Comparison of ENCODE assay signal across 21 cellular contexts in the genomic region with DNA sequence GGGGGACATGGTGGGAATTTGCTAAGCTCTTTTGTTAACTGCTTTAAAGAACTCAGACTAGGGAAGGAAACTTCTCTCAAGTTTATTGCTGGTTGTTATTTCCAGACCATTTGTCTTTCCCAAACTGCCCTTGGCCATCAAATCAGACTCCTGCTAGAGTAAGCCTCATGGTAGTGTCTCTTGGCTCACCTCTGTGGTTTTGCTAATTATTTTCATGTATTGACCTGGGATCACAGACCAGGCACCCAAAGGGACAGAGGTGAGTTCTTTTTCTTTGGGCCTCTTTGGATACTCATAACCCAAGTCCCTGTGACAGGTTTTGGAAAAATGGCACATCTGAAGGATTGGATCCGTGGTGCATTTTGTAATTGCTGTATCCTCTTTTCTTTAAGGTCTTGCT. TPM values are rescaled to one million over a fixed set of nuclear protein-coding genes. Genes with fewer than 3 reads are reported as not detected.
DNase-seq lines count a peak whose midpoint lies in the region; ATAC-seq, FAIRE-seq and TF ChIP-seq lines count a peak whose summit lies in the region.
"Had no signal": no experiment of that assay in that cellular context is flagged by ENCODE, and none has a peak within 500 bp of the region (broad histone marks: within the 10 kb centered on the region; RNA-seq: fewer than 3 reads in every experiment).

No MANE protein-coding gene starts in this region.

- no peak for TF ChIP-seq EP300 in GM12878 (IDR thresholded peaks at IDR 0.05; ENCODE audit: borderline replicate concordance in 1 of 2, control insufficient read depth in 1 of 2, low read depth in 2 of 2, low read length in 2 of 2)
- TF ChIP-seq EP300 in suprapubic skin (IDR thresholded peaks at IDR 0.05) = no peak

- H3K9ac ChIP-seq in HCT116 (ENCODE audit: low read length) = no peak overlapping the region
- no peak overlapping the region for H3K9ac ChIP-seq in GM12878 (ENCODE audit: control insufficient read depth, insufficient read depth, low read length)

- no peaks in the 10 kb centered on the region for H3K9me3 ChIP-seq in HCT116 (ENCODE audit: control insufficient read depth in 1 of 2, insufficient read depth in 1 of 2, low read depth in 1 of 2, low read length in 2 of 2)
- H3K9me3 ChIP-seq in GM12878 (replicated peaks; ENCODE audit: control insufficient read depth, insufficient read depth, low read length) = no peaks in the 10 kb centered on the region; the same call in 2 of the 3 replicates
- no peaks in the 10 kb centered on the region for H3K9me3 ChIP-seq in suprapubic skin
- H3K9me3 ChIP-seq: BE2C, Peyer's patch, SJCRH30 had no signal

- intact Hi-C loops in HCT116 (cut with micrococcal nuclease) (no loop called here), GM12878 (cut with micrococcal nuclease; ENCODE audit: unreplicated experiment) (no loop called here)

- no peak for TF ChIP-seq CTCF in HCT116 (IDR thresholded peaks at IDR 0.05 in 2 of 3, conservative IDR thresholded peaks at IDR 0.05 in 1 of 3; ENCODE audit: borderline replicate concordance in 1 of 3, insufficient read depth in 1 of 3, low read depth in 2 of 3, low read length in 2 of 3)
- no peak for TF ChIP-seq CTCF in GM12878 (IDR thresholded peaks at IDR 0.05 in 2 of 3, conservative IDR thresholded peaks at IDR 0.05 in 1 of 3; ENCODE audit: control insufficient read depth in 2 of 3, extremely low read depth in 1 of 3, insufficient read depth in 1 of 3, low read depth in 3 of 3, low read length in 3 of 3)
- TF ChIP-seq CTCF in suprapubic skin (IDR thresholded peaks at IDR 0.05) = no peak

- no peaks in the 10 kb centered on the region for H3K27me3 ChIP-seq in HCT116 (ENCODE audit: insufficient read depth, low read length)
- H3K27me3 ChIP-seq in GM12878 (replicated peaks in 1 of 2; ENCODE audit: control insufficient read depth in 2 of 2, insufficient read depth in 2 of 2, low read length in 1 of 2) = no peaks in the 10 kb centered on the region
- H3K27me3 ChIP-seq in suprapubic skin = no peaks in the 10 kb centered on the region
- H3K27me3 ChIP-seq: BE2C, Peyer's patch, SJCRH30 had no signal

- ATAC-seq in HCT116 (no peak), GM12878 (no peak), left lobe of liver (peak; percentile 88), GM18505 (IDR thresholded peaks at IDR 0.05; ENCODE audit: unreplicated experiment) (no peak), GM21619 (IDR thresholded peaks at IDR 0.05; ENCODE audit: unreplicated experiment) (no peak)

- TF ChIP-seq RAD21 in HCT116 (IDR thresholded peaks at IDR 0.05; ENCODE audit: low read depth) (no peak), GM12878 (IDR thresholded peaks at IDR 0.05; ENCODE audit: insufficient read depth, low read depth, low read length) (no peak)

- H3K36me3 ChIP-seq in HCT116 (ENCODE audit: control insufficient read depth in 1 of 2, insufficient read depth in 2 of 2, low read length in 2 of 2) (no peaks in the 10 kb centered on the region), GM12878 (ENCODE audit: control insufficient read depth in 2 of 2, insufficient read depth in 2 of 2, low read length in 1 of 2) (peaks cover 13 to 37% of the 10 kb centered on the region in 2 experiments), suprapubic skin (no peaks in the 10 kb centered on the region)
- H3K36me3 ChIP-seq: BE2C, Peyer's patch, SJCRH30 had no signal

- SMC1A ChIA-PET in GM12878 (lab: Charles Lee; ENCODE audit: uncharacterized antibody, unreplicated experiment) = interaction anchor here (1.1 kb wide), 1 partner anchor 39 kb away, joined by 3 read pairs; no protein-coding TSS in a partner anchor

- no peak overlapping the region for H3K4me3 ChIP-seq in HCT116 (replicated peaks in 1 of 2; ENCODE audit: low read depth in 1 of 2, low read length in 2 of 2)
- no peak overlapping the region for H3K4me3 ChIP-seq in GM12878
- H3K4me3 ChIP-seq in suprapubic skin = no peak overlapping the region
- H3K4me3 ChIP-seq: Peyer's patch, SJCRH30 had no signal

- H3K27ac ChIP-seq in HCT116 (ENCODE audit: low read depth, low read length) (no peak overlapping the region), GM12878 (ENCODE audit: control insufficient read depth, insufficient read depth) (no peak overlapping the region), suprapubic skin (peak overlapping the region; percentile 45)
- H3K27ac ChIP-seq: Peyer's patch, SJCRH30 had no signal

- H4K20me1 ChIP-seq in HCT116 (ENCODE audit: insufficient read depth) (no peaks in the 10 kb centered on the region), GM12878 (ENCODE audit: control insufficient read depth, insufficient read depth) (peaks cover 8% of the 10 kb centered on the region)

- RAD21 ChIA-PET in HCT116 (lab: Charles Lee; ENCODE audit: low non-redundant PET in 1 of 2, low total read pairs in 2 of 2, uncharacterized antibody in 2 of 2, unreplicated experiment in 2 of 2) = no interaction called here
- RAD21 ChIA-PET in GM12878 (lab: Charles Lee; ENCODE audit: unreplicated experiment) = interaction anchor here (1.3 kb wide), 1 partner anchor 98 kb away, joined by 4 read pairs; no protein-coding TSS in a partner anchor

- CTCF ChIA-PET in HCT116 (lab: Charles Lee) = no interaction called here
- CTCF ChIA-PET in GM12878 (lab: Yijun Ruan, JAX) = no interaction called here

- H3K4me2 ChIP-seq in HCT116 (ENCODE audit: low read length) (peak overlapping the region; percentile 41), GM12878 (ENCODE audit: control insufficient read depth, insufficient read depth) (no peak overlapping the region)

- BruUV-seq in HCT116 (replicated peaks; lab: Mats Ljungman, UMichigan) (no TSS peak), GM12878 (replicated peaks; lab: Mats Ljungman, UMichigan) (no TSS peak)

- TF ChIP-seq POLR2A in HCT116 (IDR thresholded peaks at IDR 0.05; ENCODE audit: borderline replicate concordance, extremely low read depth, insufficient read depth, insufficient read length) (no peak), GM12878 (IDR thresholded peaks at IDR 0.05; ENCODE audit: low read depth, low read length) (no peak), suprapubic skin (IDR thresholded peaks at IDR 0.05) (no peak), GM18505 (IDR thresholded peaks at IDR 0.05; ENCODE audit: borderline replicate concordance, extremely low read depth, insufficient read depth, insufficient read length) (no peak)

- no peak for FAIRE-seq in GM12878 (lab: Jason Lieb, UNC)
- FAIRE-seq: GM12892, GM18507, H1 had no signal

- 100% methylated on average over 1 of the region's 1 CpG for WGBS in GM12878 (ENCODE audit: insufficient coverage, insufficient replicate concordance, low lambda C conversion rate, missing lambda C conversion rate)
- WGBS in suprapubic skin = 100% methylated on average over 1 of the region's 1 CpG

- in situ Hi-C loops in GM12878 (cut with MboI) = no loop called here

- no peaks in the 10 kb centered on the region for H3K9me2 ChIP-seq in HCT116 (ENCODE audit: insufficient read depth)

- no peak overlapping the region for H2AFZ ChIP-seq in HCT116 (ENCODE audit: low read depth, low read length, poor library complexity, severe bottlenecking)
- no peak overlapping the region for H2AFZ ChIP-seq in GM12878 (ENCODE audit: control insufficient read depth, low read depth, low read length)

- POLR2A ChIA-PET in HCT116 (lab: Charles Lee) (no interaction called here), GM12878 (lab: Charles Lee) (no interaction called here)

- DNase-seq in HCT116 (ENCODE audit: low read depth, low spot score) (no peak), GM12878 (ENCODE audit: low read depth, low spot score) (no peak), left lobe of liver (ENCODE audit: low spot score) (no peak), suprapubic skin (ENCODE audit: low spot score in 2 of 2) (no peak)
- DNase-seq in activated T-cell treated with anti-CD3 and anti-CD28 coated beads, Interleukin-2, amount 50 U/mL, for 48 hours = no peak
- DNase-seq: BE2C; CD4-positive, alpha-beta T cell; COR-L47; NCI-H1694; NCI-H2081; NCI-H2171; NCI-H345; NCI-H524; NCI-H82; Peyer's patch; SJCRH30 had no signal

- H3K79me2 ChIP-seq in HCT116 (ENCODE audit: insufficient read depth, low read length) (no peaks in the 10 kb centered on the region), GM12878 (ENCODE audit: control insufficient read depth, insufficient read depth, low read length) (peaks cover 97% of the 10 kb centered on the region)

- peaks cover 15 to 41% of the 10 kb centered on the region in 2 experiments; a peak in 3 of 4 replicates for H3K4me1 ChIP-seq in HCT116 (ENCODE audit: control insufficient read depth in 1 of 2, insufficient read depth in 2 of 2, low read length in 2 of 2)
- H3K4me1 ChIP-seq in GM12878 (ENCODE audit: control insufficient read depth, insufficient read depth, low read length) = peaks cover 10% of the 10 kb centered on the region
- peaks cover 53% of the 10 kb centered on the region for H3K4me1 ChIP-seq in suprapubic skin
- H3K4me1 ChIP-seq: BE2C had no signal

TF ChIP-seq in HCT116, 20 proteins besides CTCF, POLR2A, EP300 and RAD21 (continues in another document):
- TF ChIP-seq TCF7L2 (IDR thresholded peaks at IDR 0.05; ENCODE audit: borderline replicate concordance, extremely low read depth, insufficient read depth, insufficient read length) = no peak
- no peak for TF ChIP-seq YY1 (IDR thresholded peaks at IDR 0.05; ENCODE audit: extremely low read depth, insufficient replicate concordance, low read depth, low read length)

RNA-seq across cellular contexts. Expression of a gene that starts 11.2 kb away (rescaled TPM):
- 14.1 TPM for total RNA-seq in HCT116 (2021; ENCODE audit: unreplicated experiment)
- polyA plus RNA-seq in HCT116 (2012) = 3.7 and 5.0 TPM in 2 replicates
- total RNA-seq in GM12878 (2013; cell fraction: nucleolus; rRNA removed) = 109 and 115 TPM in 2 replicates
- total RNA-seq in GM12878 (2014; rRNA removed) = 24.0 and 24.9 TPM in 2 replicates
- 26.3 and 28.4 TPM in 2 replicates for total RNA-seq in GM12878 (2014; rRNA removed; fragmentation: Illumina TruSeq; extraction: Trizol)
- total RNA-seq in GM12878 (2021) = 69.7 and 74.8 TPM in 2 replicates
- polyA plus RNA-seq in GM12878 (2011; ENCODE audit: low read depth) = 18.0 TPM
- polyA plus RNA-seq in GM12878 (2011; rRNA removed) = 27.2 and 29.7 TPM in 2 replicates
- polyA plus RNA-seq in GM12878 (2011; cell fraction: cytosol; rRNA removed) = 21.0 and 26.5 TPM in 2 replicates
- 53.6 and 57.2 TPM in 2 replicates for polyA plus RNA-seq in GM12878 (2011; cell fraction: nucleus; rRNA removed)
- polyA plus RNA-seq in GM12878 (2012) = 22.0 and 25.1 TPM in 2 replicates
- polyA plus RNA-seq in GM12878 (2014; fragmentation: Illumina TruSeq; extraction: Trizol) = 32.6 and 34.6 TPM in 2 replicates
- polyA plus RNA-seq in GM12878 (2014; fragmentation: Nextera tagmentation; extraction: Ambion mirVana) = 10 to 100 TPM in 1 of 2 experiments, 1 to 10 TPM in 1; 6.6 to 10.4 TPM
- 25.1 and 26.3 TPM in 2 replicates for polyA plus RNA-seq in GM12878 (2014; rRNA removed)
- polyA plus RNA-seq in GM12878 (2016; fragmentation: Nextera tagmentation; extraction: Ambion mirVana) = 10 to 100 TPM in 1 of 2 experiments, 1 to 10 TPM in 1; 7.8 to 12.5 TPM
- 52.2 and 65.0 TPM in 2 replicates for polyA minus RNA-seq in GM12878 (2011; rRNA and poly(A)+ RNA removed)
- 23.9 and 25.7 TPM in 2 replicates for polyA minus RNA-seq in GM12878 (2011; cell fraction: cytosol; rRNA and poly(A)+ RNA removed)
- 74.2 and 133 TPM in 2 replicates for polyA minus RNA-seq in GM12878 (2011; cell fraction: nucleus; rRNA and poly(A)+ RNA removed)
- 10.8 TPM for total RNA-seq in left lobe of liver
- total RNA-seq in suprapubic skin = 10 to 100 TPM; 16.9 to 41.4 (median 25.1) TPM
